7 cellular contexts compared by ENCODE assay signal in the genomic region with DNA sequence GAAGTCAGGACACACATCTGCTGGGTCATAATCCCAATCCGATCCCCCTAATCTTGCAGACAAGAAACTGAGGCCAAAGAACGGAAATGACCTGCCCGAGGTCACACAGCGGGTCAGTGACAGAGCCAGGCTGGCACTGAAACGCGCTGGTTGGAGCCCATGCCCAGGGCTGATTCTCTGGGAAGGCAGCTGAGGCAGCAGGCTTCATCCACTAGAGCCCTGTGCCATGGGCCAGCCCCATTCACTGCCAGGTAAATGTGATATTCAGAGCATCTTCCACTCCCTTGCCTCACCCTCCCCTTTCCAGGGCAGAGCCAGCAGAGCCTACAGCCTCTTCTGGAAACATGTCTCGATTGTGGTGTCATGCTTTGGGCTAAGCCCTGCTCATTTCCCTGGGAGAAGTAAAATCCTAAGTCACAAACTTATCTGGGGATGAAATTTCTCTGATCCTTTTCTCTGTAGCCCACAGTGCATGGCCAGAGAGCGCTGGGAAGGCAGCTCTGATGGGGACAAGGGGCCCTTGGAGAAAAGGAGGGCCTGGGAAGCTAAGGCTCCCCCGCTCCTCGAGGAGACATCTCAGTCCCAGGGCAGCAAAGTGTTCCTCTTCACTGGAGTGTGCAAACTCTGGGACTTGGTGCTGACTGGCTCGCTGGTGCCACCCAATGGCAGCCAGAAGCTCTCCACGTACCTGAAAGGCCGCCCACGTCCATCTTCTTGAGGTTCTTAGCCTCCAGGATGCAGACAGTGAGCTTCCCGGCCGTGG.
DNase-seq lines count a peak whose midpoint lies in the region; ATAC-seq and TF ChIP-seq lines count a peak whose summit lies in the region.

No MANE protein-coding gene starts in this region.

- no TSS peak for BruUV-seq in OCI-LY7 (replicated peaks; lab: Mats Ljungman, UMichigan)

- H3K27ac ChIP-seq in OCI-LY7 (ENCODE audit: low read depth, low read length, poor library complexity, severe bottlenecking) = no peak overlapping the region

- no peaks in the 10 kb centered on the region; the same call in 1 of the 2 replicates for H3K27me3 ChIP-seq in GM06990 (replicated peaks; ENCODE audit: control insufficient read depth, insufficient read depth, low read length)
- no peaks in the 10 kb centered on the region for H3K27me3 ChIP-seq in kidney epithelial cell (ENCODE audit: control insufficient read depth, insufficient read depth, low read length)

- no peaks in the 10 kb centered on the region for H3K36me3 ChIP-seq in GM06990 (ENCODE audit: control insufficient read depth, insufficient read depth, low read length)
- no peaks in the 10 kb centered on the region for H3K36me3 ChIP-seq in OCI-LY7 (ENCODE audit: insufficient read depth, low read length)
- no peaks in the 10 kb centered on the region for H3K36me3 ChIP-seq in kidney epithelial cell (ENCODE audit: control insufficient read depth, insufficient read depth, low read length)

- DNase-seq in GM06990 (ENCODE audit: extremely low read depth, insufficient read length) (no peak), OCI-LY7 (ENCODE audit: low spot score) (peak; percentile 67), T47D (ENCODE audit: low read depth in 1 of 2, low spot score in 1 of 2) (peak; percentile 78 to 83), kidney epithelial cell (ENCODE audit: low read depth) (no peak)
- DNase-seq in stimulated activated CD4-positive, alpha-beta T cell treated with anti-CD3 and anti-CD28 coated beads, TNF-alpha, amount 100 ng/mL, for 48 hours (ENCODE audit: low read depth in 3 of 3) = peak in 2 of 3 donors; percentile 2 to 31

- in situ Hi-C loops in T47D (cut with HindIII; ENCODE audit: low pct_unique_long_range_greater_than_20kb, low sequenced_read_pairs) = no loop called here

- peak; percentile 90 for TF ChIP-seq CTCF in GM06990 (IDR thresholded peaks at IDR 0.05; ENCODE audit: insufficient read depth, low read length, poor library complexity, severe bottlenecking)
- TF ChIP-seq CTCF in OCI-LY7 (conservative IDR thresholded peaks at IDR 0.05; ENCODE audit: low read length) = peak; percentile 81
- TF ChIP-seq CTCF in kidney epithelial cell (IDR thresholded peaks at IDR 0.05; ENCODE audit: insufficient read depth, low read length, poor library complexity, severe bottlenecking) = peak; percentile 94

- POLR2A ChIA-PET in OCI-LY7 (lab: Charles Lee) = no interaction called here

- H2AFZ ChIP-seq in OCI-LY7 (ENCODE audit: low read length) = no peak overlapping the region

- H3K79me2 ChIP-seq in OCI-LY7 (ENCODE audit: insufficient read depth, low read depth, low read length) = no peaks in the 10 kb centered on the region

- no peaks in the 10 kb centered on the region for H3K9me2 ChIP-seq in OCI-LY7 (ENCODE audit: insufficient read depth, low read length)

- CTCF ChIA-PET in OCI-LY7 (lab: Charles Lee; ENCODE audit: unreplicated experiment) = interaction anchor here (0.8 to 1.0 kb wide), 2 partner anchors 14 to 22 kb away, joined by 3 read pairs; no protein-coding TSS in a partner anchor

- H3K4me1 ChIP-seq in OCI-LY7 (ENCODE audit: insufficient read depth, low read length, poor library complexity, severe bottlenecking) = peaks cover 4% of the 10 kb centered on the region

- H4K20me1 ChIP-seq in OCI-LY7 (ENCODE audit: insufficient read depth, low read length) = no peaks in the 10 kb centered on the region

- no peak overlapping the region for H3K4me2 ChIP-seq in OCI-LY7 (ENCODE audit: low read length)

- H3K4me3 ChIP-seq in GM06990 (replicated peaks; ENCODE audit: low read depth, low read length) = no peak overlapping the region
- H3K4me3 ChIP-seq in OCI-LY7 (ENCODE audit: low read depth, low read length, poor library complexity, severe bottlenecking) = no peak overlapping the region
- H3K4me3 ChIP-seq in kidney epithelial cell (ENCODE audit: low read depth, low read length) = no peak overlapping the region

- H3K9me3 ChIP-seq in OCI-LY7 (ENCODE audit: low read length) = no peaks in the 10 kb centered on the region

- peak; percentile 61 for ATAC-seq in HG03045 (IDR thresholded peaks at IDR 0.05; ENCODE audit: unreplicated experiment)
- ATAC-seq in HG03439 (IDR thresholded peaks at IDR 0.05; ENCODE audit: unreplicated experiment) = no peak

- intact Hi-C loops in OCI-LY7 (cut with micrococcal nuclease; ENCODE audit: unreplicated experiment) = loop anchor here (1.0 kb wide), 2 partner anchors 99 to 136 kb away; no protein-coding TSS in a partner anchor

Comparison
In these comparisons a context has a peak if more than half of its experiments do, and no peak if none do; other contexts are left out.
1. DNase-seq: peak in OCI-LY7 (single experiment), T47D (2 of 2) and stimulated activated CD4-positive, alpha-beta T cell treated with anti-CD3 and anti-CD28 coated beads, TNF-alpha, amount 100 ng/mL, for 48 hours (2 of 3); none in GM06990 (single experiment) and kidney epithelial cell (single experiment).
2. Peak in every context shown above with its lines, with median percentiles within 50 percentile points of each other: CTCF ChIP-seq.